ENCODE assay signal across 19 cellular contexts in genomic region chr1:117732065-117732789, GRCh38.
"Had no signal": no experiment of that assay in that cellular context is flagged by ENCODE, and none has a peak within 500 bp of the region (broad histone marks: within the 10 kb centered on the region; RNA-seq: fewer than 3 reads in every experiment).

No MANE protein-coding gene starts in this region.

- ATAC-seq: activated T-cell treated with anti-CD3 and anti-CD28 coated beads, Interleukin-2, amount 50 U/mL, for 4 hours; gastroesophageal sphincter; T-helper 17 cell had no signal

- H3K4me3 ChIP-seq: ascending aorta, colonic mucosa, gastroesophageal sphincter, left ventricle myocardium inferior, sigmoid colon had no signal

- H3K9me3 ChIP-seq: ascending aorta, colonic mucosa had no signal

- H3K4me3 Mint-ChIP-seq: activated naive CD8-positive, alpha-beta T cell treated with anti-CD3 and anti-CD28 coated beads, Interleukin-2, amount 10 ng/mL, durations not matched to agents 7 days and 5 days; activated T-cell treated with anti-CD3 and anti-CD28 coated beads, Interleukin-2, amount 50 U/mL, for 4 hours; memory B cell; nephron; T-helper 17 cell; type B pancreatic cell had no signal

- H3K27ac ChIP-seq: ascending aorta, colonic mucosa, gastroesophageal sphincter, left ventricle myocardium inferior, sigmoid colon had no signal

- DNase-seq: activated CD4-positive, alpha-beta T cell treated with anti-CD3 and anti-CD28 coated beads, Interleukin-2, amount 50 U/mL, for 48 hours; activated CD4-positive, CD25-positive, alpha-beta regulatory T cell treated with anti-CD3 and anti-CD28 coated beads, Interleukin-2, amount 50 U/mL, for 72 hours; activated gamma-delta T cell treated with Interleukin-2 at 50 U/mL for 16 hours; activated naive CD8-positive, alpha-beta T cell treated with anti-CD3 and anti-CD28 coated beads, Interleukin-2, amount 10 ng/mL, durations not matched to agents 7 days and 5 days; activated T-cell treated with anti-CD3 and anti-CD28 coated beads, Interleukin-2, amount 50 U/mL, for 4 hours; colonic mucosa; left ventricle myocardium inferior; sigmoid colon; stimulated activated CD4-positive, alpha-beta T cell treated with anti-CD3 and anti-CD28 coated beads, Interleukin-2, amount 100 ng/mL, for 24 hours; stimulated activated naive CD4-positive, alpha-beta T cell; T-helper 17 cell had no signal

- H3K27me3 Mint-ChIP-seq: memory B cell, T-helper 17 cell, type B pancreatic cell had no signal

- H3K27ac Mint-ChIP-seq: activated naive CD8-positive, alpha-beta T cell treated with anti-CD3 and anti-CD28 coated beads, Interleukin-2, amount 10 ng/mL, durations not matched to agents 7 days and 5 days; memory B cell; nephron; T-helper 17 cell; type B pancreatic cell had no signal

- H3K36me3 ChIP-seq: ascending aorta, colonic mucosa, gastroesophageal sphincter, left ventricle myocardium inferior, sigmoid colon had no signal

- FAIRE-seq: endothelial cell of umbilical vein, keratinocyte, TTC549 had no signal

- H3K4me1 ChIP-seq: ascending aorta, colonic mucosa had no signal

- H3K27me3 ChIP-seq: ascending aorta, colonic mucosa, gastroesophageal sphincter, sigmoid colon had no signal

- H3K36me3 Mint-ChIP-seq: type B pancreatic cell had no signal
